Comparison of ENCODE assay signal across 2 cellular contexts in genomic region chr2:11187083-11187619, GRCh38.
TF ChIP-seq lines count a peak whose summit lies in the region.

No MANE protein-coding gene starts in this region.

TF ChIP-seq in K562, 482 proteins besides CTCF, POLR2A, EP300 and RAD21 (continues in another document):
- 0 out of 2 replicates have a peak, but pooled peaks have one; percentile 44 for TF ChIP-seq JUNB (CRISPR knock-in tag; conservative IDR thresholded peaks at IDR 0.05)
- no peak for TF ChIP-seq PTTG1 (tag; IDR thresholded peaks at IDR 0.05; ENCODE audit: low read depth)
- no peak for TF ChIP-seq POLR2G (IDR thresholded peaks at IDR 0.05; ENCODE audit: low read depth, low read length)
- TF ChIP-seq NKRF (IDR thresholded peaks at IDR 0.05; ENCODE audit: borderline replicate concordance) = no peak
- no peak for TF ChIP-seq NFRKB (IDR thresholded peaks at IDR 0.05; ENCODE audit: low read depth)
- TF ChIP-seq ELK3 (CRISPR knock-in tag; IDR thresholded peaks at IDR 0.05) = no peak
- peak; percentile 64; the same call in 1 of the 2 replicates for TF ChIP-seq ZNF592 (IDR thresholded peaks at IDR 0.05)
- TF ChIP-seq SOX6 (IDR thresholded peaks at IDR 0.05) = peak; percentile 94
- no peak for TF ChIP-seq MAFK (IDR thresholded peaks at IDR 0.05; ENCODE audit: low read length)
- 0 out of 4 replicates have a peak, but pooled peaks of 1 of the 2 experiments have one; percentile 40 for TF ChIP-seq TEAD1 (CRISPR knock-in tag; IDR thresholded peaks at IDR 0.05)
- 0 out of 4 replicates have a peak, but pooled peaks of 1 of the 2 experiments have one; percentile 22 for TF ChIP-seq MNT (conservative IDR thresholded peaks at IDR 0.05)
- TF ChIP-seq MAZ (CRISPR knock-in tag; conservative IDR thresholded peaks at IDR 0.05 in 1 of 2, IDR thresholded peaks at IDR 0.05 in 1 of 2) = 0 out of 4 replicates have a peak, but pooled peaks of 1 of the 2 experiments have one; percentile 24
- TF ChIP-seq TCF3 (CRISPR knock-in tag; IDR thresholded peaks at IDR 0.05) = no peak
- TF ChIP-seq ZNF584 (CRISPR knock-in tag; IDR thresholded peaks at IDR 0.05; ENCODE audit: low read depth) = peak; percentile 90
- TF ChIP-seq ATF4 (CRISPR knock-in tag; IDR thresholded peaks at IDR 0.05) = 0 out of 2 replicates have a peak, but pooled peaks have one; percentile 51
- TF ChIP-seq HMGN3 (IDR thresholded peaks at IDR 0.05; ENCODE audit: borderline replicate concordance, extremely low read depth, insufficient read length, low read depth, low read length) = no peak
- no peak for TF ChIP-seq DNMT1 (IDR thresholded peaks at IDR 0.05)
- peak; percentile 96 for TF ChIP-seq CEBPG (CRISPR knock-in tag; IDR thresholded peaks at IDR 0.05)
- TF ChIP-seq CEBPG (tag; conservative IDR thresholded peaks at IDR 0.05 in 1 of 2, IDR thresholded peaks at IDR 0.05 in 1 of 2) = peak; percentile 17 to 92; a peak in 3 of 4 replicates
- peak; percentile 56 for TF ChIP-seq SMAD4 (CRISPR knock-in tag; conservative IDR thresholded peaks at IDR 0.05)

TF ChIP-seq in HepG2, 621 proteins besides CTCF, POLR2A, EP300 and RAD21:
- no peak for TF ChIP-seq ZNF572 (CRISPR knock-in tag; IDR thresholded peaks at IDR 0.05)
- no peak for TF ChIP-seq ZNF12 (CRISPR knock-in tag; IDR thresholded peaks at IDR 0.05)
- no peak for TF ChIP-seq GTF2F1 (IDR thresholded peaks at IDR 0.05; ENCODE audit: low read length)
- peak; percentile 53 for TF ChIP-seq FOSL2 (CRISPR knock-in tag; IDR thresholded peaks at IDR 0.05)
- no peak for TF ChIP-seq MXD4 (CRISPR knock-in tag; IDR thresholded peaks at IDR 0.05)
- no peak for TF ChIP-seq TCF7L2 (IDR thresholded peaks at IDR 0.05; ENCODE audit: low read depth, low read length)
- TF ChIP-seq RBM22 (optimal IDR thresholded peaks at IDR 0.05; ENCODE audit: low read length) = peak; percentile 96
- TF ChIP-seq SYNCRIP (IDR thresholded peaks at IDR 0.05; ENCODE audit: insufficient read depth, low read depth, low read length) = no peak
